Comparison of ENCODE assay signal across 1 cellular context in the genomic region with DNA sequence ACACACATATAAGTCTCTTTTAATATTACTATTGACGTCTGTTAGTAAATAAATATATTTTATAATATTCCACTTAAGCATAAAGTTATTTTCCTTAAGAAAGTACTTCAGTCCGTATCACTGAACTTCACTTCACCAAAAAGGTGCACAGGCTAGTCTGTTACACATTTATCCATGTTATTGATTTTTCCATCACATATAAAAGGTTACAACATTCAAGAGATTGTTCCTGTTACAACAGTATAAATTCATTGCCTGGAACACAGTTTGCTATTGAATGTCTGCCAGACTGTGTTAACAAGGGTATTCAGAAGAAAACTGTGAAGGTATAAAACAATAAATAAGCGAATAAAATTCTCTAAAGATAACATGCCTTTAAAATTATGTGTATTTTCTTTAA.
A peak's percentile ranks its signal among the peaks of the same experiment; 100 is the strongest.
TF ChIP-seq lines count a peak whose summit lies in the region.

No MANE protein-coding gene starts in this region.

TF ChIP-seq in liver, 16 proteins besides CTCF, POLR2A, EP300 and RAD21 (continued from another document):
- TF ChIP-seq RXRA (IDR thresholded peaks at IDR 0.05) (peak in 1 of 2 donors; percentile 52), FOXA1 (IDR thresholded peaks at IDR 0.05) (peak; percentile 30), FOXA2 (IDR thresholded peaks at IDR 0.05) (peak; percentile 52)
- TF ChIP-seq, protein P1, sequence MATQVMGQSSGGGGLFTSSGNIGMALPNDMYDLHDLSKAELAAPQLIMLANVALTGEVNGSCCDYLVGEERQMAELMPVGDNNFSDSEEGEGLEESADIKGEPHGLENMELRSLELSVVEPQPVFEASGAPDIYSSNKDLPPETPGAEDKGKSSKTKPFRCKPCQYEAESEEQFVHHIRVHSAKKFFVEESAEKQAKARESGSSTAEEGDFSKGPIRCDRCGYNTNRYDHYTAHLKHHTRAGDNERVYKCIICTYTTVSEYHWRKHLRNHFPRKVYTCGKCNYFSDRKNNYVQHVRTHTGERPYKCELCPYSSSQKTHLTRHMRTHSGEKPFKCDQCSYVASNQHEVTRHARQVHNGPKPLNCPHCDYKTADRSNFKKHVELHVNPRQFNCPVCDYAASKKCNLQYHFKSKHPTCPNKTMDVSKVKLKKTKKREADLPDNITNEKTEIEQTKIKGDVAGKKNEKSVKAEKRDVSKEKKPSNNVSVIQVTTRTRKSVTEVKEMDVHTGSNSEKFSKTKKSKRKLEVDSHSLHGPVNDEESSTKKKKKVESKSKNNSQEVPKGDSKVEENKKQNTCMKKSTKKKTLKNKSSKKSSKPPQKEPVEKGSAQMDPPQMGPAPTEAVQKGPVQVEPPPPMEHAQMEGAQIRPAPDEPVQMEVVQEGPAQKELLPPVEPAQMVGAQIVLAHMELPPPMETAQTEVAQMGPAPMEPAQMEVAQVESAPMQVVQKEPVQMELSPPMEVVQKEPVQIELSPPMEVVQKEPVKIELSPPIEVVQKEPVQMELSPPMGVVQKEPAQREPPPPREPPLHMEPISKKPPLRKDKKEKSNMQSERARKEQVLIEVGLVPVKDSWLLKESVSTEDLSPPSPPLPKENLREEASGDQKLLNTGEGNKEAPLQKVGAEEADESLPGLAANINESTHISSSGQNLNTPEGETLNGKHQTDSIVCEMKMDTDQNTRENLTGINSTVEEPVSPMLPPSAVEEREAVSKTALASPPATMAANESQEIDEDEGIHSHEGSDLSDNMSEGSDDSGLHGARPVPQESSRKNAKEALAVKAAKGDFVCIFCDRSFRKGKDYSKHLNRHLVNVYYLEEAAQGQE (IDR thresholded peaks at IDR 0.05), result no peak
